Comparison of ENCODE assay signal across 1 cellular context in genomic region chr17:60557805-60558204, GRCh38.
TF ChIP-seq lines count a peak whose summit lies in the region.

No MANE protein-coding gene starts in this region.

TF ChIP-seq in HEK293, 187 proteins besides CTCF, POLR2A, EP300 and RAD21 (continued from another document and continues in another):
- TF ChIP-seq ZNF518A (tag by site-specific recombination; conservative IDR thresholded peaks at IDR 0.05; ENCODE audit: low read depth): no peak
- no peak for TF ChIP-seq ZFP69B (tag by site-specific recombination; IDR thresholded peaks at IDR 0.05)
- peak; percentile 27; the same call in 1 of the 2 replicates for TF ChIP-seq KLF9 (tag by site-specific recombination; IDR thresholded peaks at IDR 0.05; ENCODE audit: low read depth)
- TF ChIP-seq ATF2 (tag by site-specific recombination; IDR thresholded peaks at IDR 0.05; ENCODE audit: low read depth): no peak
- no peak for TF ChIP-seq ZBTB20 (tag by site-specific recombination; IDR thresholded peaks at IDR 0.05)
- no peak for TF ChIP-seq ZNF704 (tag by site-specific recombination; IDR thresholded peaks at IDR 0.05)
- TF ChIP-seq ZNF280C (tag by site-specific recombination; IDR thresholded peaks at IDR 0.05): no peak
- TF ChIP-seq PATZ1 (tag by site-specific recombination; IDR thresholded peaks at IDR 0.05): no peak
- no peak for TF ChIP-seq ZNF239 (tag by site-specific recombination; IDR thresholded peaks at IDR 0.05)
- TF ChIP-seq ZNF18 (tag by site-specific recombination; IDR thresholded peaks at IDR 0.05): no peak
- no peak for TF ChIP-seq ZNF621 (tag by site-specific recombination; IDR thresholded peaks at IDR 0.05)
- TF ChIP-seq ZNF155 (tag by site-specific recombination; IDR thresholded peaks at IDR 0.05): no peak
- no peak for TF ChIP-seq FEZF1 (tag by site-specific recombination; IDR thresholded peaks at IDR 0.05)
- no peak for TF ChIP-seq ZNF645 (tag by site-specific recombination; IDR thresholded peaks at IDR 0.05)
- no peak for TF ChIP-seq GLIS2 (tag by site-specific recombination; IDR thresholded peaks at IDR 0.05)
- no peak for TF ChIP-seq ZNF274 (IDR thresholded peaks at IDR 0.05; ENCODE audit: low read length)
- TF ChIP-seq ZNF274 (tag by site-specific recombination; IDR thresholded peaks at IDR 0.05; ENCODE audit: borderline replicate concordance): no peak
- no peak for TF ChIP-seq ZNF747 (tag by site-specific recombination; IDR thresholded peaks at IDR 0.05)
- TF ChIP-seq ZNF24 (tag by site-specific recombination; IDR thresholded peaks at IDR 0.05): no peak
- no peak for TF ChIP-seq ZBTB11 (tag by site-specific recombination; conservative IDR thresholded peaks at IDR 0.05; ENCODE audit: low read depth)
- no peak for TF ChIP-seq ZSCAN18 (tag by site-specific recombination; IDR thresholded peaks at IDR 0.05)
- TF ChIP-seq ZNF626 (tag by site-specific recombination; IDR thresholded peaks at IDR 0.05): peak; percentile 99
- no peak for TF ChIP-seq ZNF664 (tag by site-specific recombination; IDR thresholded peaks at IDR 0.05)
- no peak for TF ChIP-seq ZNF214 (tag by site-specific recombination; IDR thresholded peaks at IDR 0.05; ENCODE audit: borderline replicate concordance)
- no peak for TF ChIP-seq ZFP41 (tag by site-specific recombination; IDR thresholded peaks at IDR 0.05; ENCODE audit: borderline replicate concordance)
- no peak for TF ChIP-seq TCF7L2 (IDR thresholded peaks at IDR 0.05; ENCODE audit: borderline replicate concordance, low read depth, low read length)
- TF ChIP-seq ZNF449 (tag by site-specific recombination; IDR thresholded peaks at IDR 0.05): no peak
